In genomic region chr12:21065845-21066244, GRCh38 we compare ENCODE assay signal across 11 cellular contexts.
DNase-seq lines count a peak whose midpoint lies in the region; ATAC-seq, FAIRE-seq and TF ChIP-seq lines count a peak whose summit lies in the region.
"Had no signal": no experiment of that assay in that cellular context is flagged by ENCODE, and none has a peak within 500 bp of the region (broad histone marks: within the 10 kb centered on the region; RNA-seq: fewer than 3 reads in every experiment).

No MANE protein-coding gene starts in this region.

- peak; percentile 76 for TF ChIP-seq CTCF in LNCAP (IDR thresholded peaks at IDR 0.05)
- peak in 1 of 3 experiments; percentile 44; a peak in 3 of 6 replicates for TF ChIP-seq CTCF in GM12878 (IDR thresholded peaks at IDR 0.05 in 2 of 3, conservative IDR thresholded peaks at IDR 0.05 in 1 of 3; ENCODE audit: control insufficient read depth in 2 of 3, extremely low read depth in 1 of 3, insufficient read depth in 1 of 3, low read depth in 3 of 3, low read length in 3 of 3)
- TF ChIP-seq CTCF in neural crest cell (conservative IDR thresholded peaks at IDR 0.05), result peak; percentile 55
- TF ChIP-seq CTCF in upper lobe of left lung (IDR thresholded peaks at IDR 0.05), result peak in 2 of 6 experiments; percentile 8 to 11

- H3K9me3 ChIP-seq in GM12878 (replicated peaks; ENCODE audit: control insufficient read depth, insufficient read depth, low read length), result no peaks in the 10 kb centered on the region
- no peaks in the 10 kb centered on the region for H3K9me3 ChIP-seq in upper lobe of left lung

- 0 out of 3 replicates have a peak, but pooled peaks have one; percentile 39 for ATAC-seq in GM12878
- no peak for ATAC-seq in GM21528 (IDR thresholded peaks at IDR 0.05; ENCODE audit: low FRiP score, unreplicated experiment)
- ATAC-seq in upper lobe of left lung (ENCODE audit: low FRiP score in 2 of 2), result no peak

- no peak overlapping the region for H3K4me3 Mint-ChIP-seq in neural crest cell
- H3K4me3 Mint-ChIP-seq: activated naive CD4-positive, alpha-beta T cell treated with anti-CD3 and anti-CD28 coated beads, Interleukin-2, amount 50 U/mL, for 24 hours; mesothelial cell of epicardium had no signal

- no peaks in the 10 kb centered on the region for H3K27me3 Mint-ChIP-seq in neural crest cell (ENCODE audit: low read depth)
- H3K27me3 Mint-ChIP-seq: activated naive CD4-positive, alpha-beta T cell treated with anti-CD3 and anti-CD28 coated beads, Interleukin-2, amount 50 U/mL, for 24 hours had no signal

- no peaks in the 10 kb centered on the region for H3K36me3 Mint-ChIP-seq in neural crest cell (ENCODE audit: low read depth)
- H3K36me3 Mint-ChIP-seq: activated naive CD4-positive, alpha-beta T cell treated with anti-CD3 and anti-CD28 coated beads, Interleukin-2, amount 50 U/mL, for 24 hours; mesothelial cell of epicardium had no signal

- no peak overlapping the region for H3K4me3 ChIP-seq in GM12878
- no peak overlapping the region for H3K4me3 ChIP-seq in upper lobe of left lung

- no peak for FAIRE-seq in GM12878 (lab: Jason Lieb, UNC)
- FAIRE-seq: GM12891 had no signal

- no peaks in the 10 kb centered on the region for H3K4me1 Mint-ChIP-seq in neural crest cell
- H3K4me1 Mint-ChIP-seq: activated naive CD4-positive, alpha-beta T cell treated with anti-CD3 and anti-CD28 coated beads, Interleukin-2, amount 50 U/mL, for 24 hours; mesothelial cell of epicardium had no signal

- in situ Hi-C loops in GM12878 (cut with MboI), result no loop called here

- no peak overlapping the region for H3K9ac ChIP-seq in GM12878 (ENCODE audit: control insufficient read depth, insufficient read depth, low read length)

- TF ChIP-seq EP300 in GM12878 (IDR thresholded peaks at IDR 0.05; ENCODE audit: borderline replicate concordance in 1 of 2, control insufficient read depth in 1 of 2, low read depth in 2 of 2, low read length in 2 of 2) (no peak), upper lobe of left lung (IDR thresholded peaks at IDR 0.05) (no peak)

- CTCF ChIA-PET in GM12878 (lab: Yijun Ruan, JAX), result interaction anchor here (1.0 to 2.2 kb wide), 6 partner anchors 9 to 415 kb away, joined by 3 to 9 read pairs (median 6); no protein-coding TSS in a partner anchor

- RAD21 ChIA-PET in GM12878 (lab: Charles Lee; ENCODE audit: unreplicated experiment), result interaction anchor here (0.7 kb wide), 3 partner anchors 76 to 117 kb away, joined by 3 to 6 read pairs (median 3); no protein-coding TSS in a partner anchor

- H3K27ac ChIP-seq in GM12878 (ENCODE audit: control insufficient read depth, insufficient read depth), result no peak overlapping the region
- H3K27ac ChIP-seq in upper lobe of left lung, result no peak overlapping the region

- peak; percentile 47; the same call in 1 of the 2 replicates for TF ChIP-seq RAD21 in GM12878 (IDR thresholded peaks at IDR 0.05; ENCODE audit: insufficient read depth, low read depth, low read length)

- H4K20me1 ChIP-seq in GM12878 (ENCODE audit: control insufficient read depth, insufficient read depth), result no peaks in the 10 kb centered on the region

- no peak overlapping the region for H3K27ac Mint-ChIP-seq in neural crest cell (ENCODE audit: unreplicated experiment)
- H3K27ac Mint-ChIP-seq: activated naive CD4-positive, alpha-beta T cell treated with anti-CD3 and anti-CD28 coated beads, Interleukin-2, amount 50 U/mL, for 24 hours; mesothelial cell of epicardium had no signal

- intact Hi-C loops in GM12878 (cut with micrococcal nuclease; ENCODE audit: unreplicated experiment), result loop anchor here (1.0 to 10.0 kb wide), 2 partner anchors 119 to 421 kb away; no protein-coding TSS in a partner anchor

- BruUV-seq in GM12878 (replicated peaks; lab: Mats Ljungman, UMichigan), result no TSS peak

- POLR2A ChIA-PET in GM12878 (lab: Charles Lee), result no interaction called here

- DNase-seq in Daoy (ENCODE audit: low read depth) (peak; percentile 1), GM12878 (ENCODE audit: low read depth, low spot score) (no peak), neural crest cell (ENCODE audit: low read depth, low spot score) (no peak), upper lobe of left lung (no peak), HK-2 (ENCODE audit: unreplicated experiment) (no peak)
- DNase-seq: NCI-H226 had no signal

- SMC1A ChIA-PET in GM12878 (lab: Charles Lee; ENCODE audit: uncharacterized antibody, unreplicated experiment), result interaction anchor here (1.1 to 1.5 kb wide), 3 partner anchors 10 to 117 kb away, joined by 3 to 10 read pairs (median 3); no protein-coding TSS in a partner anchor

- H3K79me2 ChIP-seq in GM12878 (ENCODE audit: control insufficient read depth, insufficient read depth, low read length), result no peaks in the 10 kb centered on the region

- no peaks in the 10 kb centered on the region for H3K36me3 ChIP-seq in GM12878 (ENCODE audit: control insufficient read depth in 2 of 2, insufficient read depth in 2 of 2, low read length in 1 of 2)
- no peaks in the 10 kb centered on the region for H3K36me3 ChIP-seq in upper lobe of left lung

- H3K4me1 ChIP-seq in GM12878 (ENCODE audit: control insufficient read depth, insufficient read depth, low read length) (no peaks in the 10 kb centered on the region), upper lobe of left lung (no peaks in the 10 kb centered on the region)

- H3K27me3 ChIP-seq in GM12878 (replicated peaks in 1 of 2; ENCODE audit: control insufficient read depth in 2 of 2, insufficient read depth in 2 of 2, low read length in 1 of 2) (no peaks in the 10 kb centered on the region), upper lobe of left lung (no peaks in the 10 kb centered on the region)

- TF ChIP-seq POLR2A in GM12878 (IDR thresholded peaks at IDR 0.05; ENCODE audit: low read depth, low read length), result no peak
- TF ChIP-seq POLR2A in upper lobe of left lung (IDR thresholded peaks at IDR 0.05), result no peak

- no peak overlapping the region for H3K4me2 ChIP-seq in GM12878 (ENCODE audit: control insufficient read depth, insufficient read depth)

- H2AFZ ChIP-seq in GM12878 (ENCODE audit: control insufficient read depth, low read depth, low read length), result no peak overlapping the region

- no peaks in the 10 kb centered on the region for H3K9me3 Mint-ChIP-seq in neural crest cell

TF ChIP-seq in GM12878, 131 proteins besides CTCF, POLR2A, EP300 and RAD21:
- TF ChIP-seq CBFB (IDR thresholded peaks at IDR 0.05; ENCODE audit: low read depth), result no peak
- peak; percentile 10; the same call in 1 of the 2 replicates for TF ChIP-seq SMC3 (IDR thresholded peaks at IDR 0.05; ENCODE audit: borderline replicate concordance, low read length)
